ENCODE assay signal across 34 cellular contexts in the genomic region with DNA sequence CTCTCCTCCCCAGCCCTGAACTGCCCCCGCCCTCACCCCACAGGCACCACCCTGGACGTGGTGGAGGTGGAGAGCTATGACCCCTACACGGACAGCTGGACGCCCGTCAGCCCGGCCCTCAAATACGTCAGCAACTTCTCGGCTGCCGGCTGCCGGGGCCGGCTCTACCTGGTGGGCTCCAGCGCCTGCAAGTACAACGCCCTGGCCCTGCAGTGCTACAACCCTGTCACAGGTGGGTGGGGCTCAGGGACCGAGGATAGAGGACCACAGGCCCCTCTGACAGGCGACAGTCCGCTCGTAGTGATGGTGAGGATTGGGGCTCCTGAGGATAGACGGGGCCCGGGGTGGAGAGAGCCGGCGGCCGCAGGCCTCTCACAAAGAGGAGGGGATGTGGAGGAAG. TPM values are rescaled to one million over a fixed set of nuclear protein-coding genes. Genes with fewer than 3 reads are reported as not detected.
"Had no signal": no experiment of that assay in that cellular context is flagged by ENCODE, and none has a peak within 500 bp of the region (broad histone marks: within the 10 kb centered on the region; RNA-seq: fewer than 3 reads in every experiment).

No MANE protein-coding gene starts in this region.

- H3K36me3 ChIP-seq: breast epithelium, cardiac muscle cell, colonic mucosa, esophagus squamous epithelium, WERI-Rb-1 had no signal

- DNase-seq: activated B cell treated with CpG ODN at 0.5 μM for 24 hours; activated CD4-positive, alpha-beta memory T cell treated with anti-CD3 and anti-CD28 coated beads for 36 hours; activated CD4-positive, alpha-beta T cell treated with anti-CD3 and anti-CD28 coated beads for 36 hours; activated CD4-positive, alpha-beta T cell treated with anti-CD3 and anti-CD28 coated beads, Interleukin-2, amount 10 ng/mL, durations not matched to agents 24 days and 14 days; activated CD4-positive, CD25-positive, alpha-beta regulatory T cell treated with anti-CD3 and anti-CD28 coated beads, Interleukin-2, amount 50 U/mL, for 72 hours; activated CD8-positive, alpha-beta memory T cell treated with anti-CD3 and anti-CD28 coated beads, Interleukin-2, amount 10 ng/mL, durations not matched to agents 7 days and 5 days; activated CD8-positive, alpha-beta memory T cell treated with anti-CD3 and anti-CD28 coated beads, Interleukin-2, amount 50 U/mL, for 4 hours; activated CD8-positive, alpha-beta T cell treated with anti-CD3 and anti-CD28 coated beads, Interleukin-2, amount 10 ng/mL, durations not matched to agents 7 days and 5 days; activated effector memory CD4-positive, alpha-beta T cell treated with anti-CD3 and anti-CD28 coated beads, Interleukin-2, amount 50 U/mL, for 16 hours; activated naive CD4-positive, alpha-beta T cell; activated naive CD4-positive, alpha-beta T cell treated with anti-CD3 and anti-CD28 coated beads, Interleukin-2, amount 10 ng/mL, durations not matched to agents 7 days and 5 days; activated naive CD8-positive, alpha-beta T cell treated with anti-CD3 and anti-CD28 coated beads, Interleukin-2, amount 10 ng/mL, durations not matched to agents 7 days and 5 days; activated T-cell treated with anti-CD3 and anti-CD28 coated beads, Interleukin-2, amount 50 U/mL, for 1 hour; activated T-cell treated with anti-CD3 and anti-CD28 coated beads, Interleukin-2, amount 50 U/mL, for 48 hours; central memory CD4-positive, alpha-beta T cell; cerebellar nuclear complex; colonic mucosa; effector CD8-positive, alpha-beta T cell; esophagus squamous epithelium; foreskin melanocyte; T-helper 1 cell; T-helper 17 cell; T1000 had no signal

- ATAC-seq: activated CD4-positive, alpha-beta T cell treated with anti-CD3 and anti-CD28 coated beads for 36 hours; activated CD8-positive, alpha-beta memory T cell treated with anti-CD3 and anti-CD28 coated beads, Interleukin-2, amount 10 ng/mL, durations not matched to agents 7 days and 5 days; activated CD8-positive, alpha-beta T cell treated with anti-CD3 and anti-CD28 coated beads, Interleukin-2, amount 10 ng/mL, durations not matched to agents 7 days and 5 days; activated naive CD4-positive, alpha-beta T cell treated with anti-CD3 and anti-CD28 coated beads, Interleukin-2, amount 50 U/mL, for 72 hours; T-helper 17 cell had no signal

- H3K4me1 ChIP-seq: breast epithelium had no signal

- H3K9me3 ChIP-seq: ascending aorta, breast epithelium, colonic mucosa, esophagus squamous epithelium had no signal

- H3K27me3 ChIP-seq: ascending aorta, breast epithelium, cardiac muscle cell, colonic mucosa, esophagus squamous epithelium had no signal

- H3K4me3 ChIP-seq: ascending aorta, breast epithelium, cardiac muscle cell, colonic mucosa, esophagus squamous epithelium had no signal

- H3K27ac ChIP-seq: ascending aorta, breast epithelium, cardiac muscle cell, colonic mucosa, epithelial cell of prostate, esophagus squamous epithelium, WERI-Rb-1 had no signal

RNA-seq across cellular contexts. Expression of gene KLHL30, which starts 9.3 kb away (rescaled TPM):
- total RNA-seq: activated B cell treated with CpG ODN at 0.5 μM for 24 hours; activated CD4-positive, alpha-beta memory T cell treated with anti-CD3 and anti-CD28 coated beads for 36 hours; activated CD4-positive, alpha-beta T cell treated with anti-CD3 and anti-CD28 coated beads for 36 hours; activated CD4-positive, alpha-beta T cell treated with anti-CD3 and anti-CD28 coated beads, Interleukin-2, amount 10 ng/mL, durations not matched to agents 24 days and 14 days; activated CD8-positive, alpha-beta memory T cell treated with anti-CD3 and anti-CD28 coated beads for 36 hours; activated CD8-positive, alpha-beta memory T cell treated with anti-CD3 and anti-CD28 coated beads, Interleukin-2, amount 10 ng/mL, durations not matched to agents 7 days and 5 days; activated CD8-positive, alpha-beta T cell treated with anti-CD3 and anti-CD28 coated beads, Interleukin-2, amount 10 ng/mL, durations not matched to agents 7 days and 5 days; activated naive CD4-positive, alpha-beta T cell treated with anti-CD3 and anti-CD28 coated beads, Interleukin-2, amount 50 U/mL, for 72 hours; activated naive CD8-positive, alpha-beta T cell treated with anti-CD3 and anti-CD28 coated beads, Interleukin-2, amount 10 ng/mL, durations not matched to agents 7 days and 5 days; activated T-helper 1 cell treated with anti-CD3 and anti-CD28 coated beads, Interleukin-12 subunit alpha, Interleukin-12 subunit beta, Interleukin-2, Interleukin-4 antibody, amounts not matched to agents 30 ng/mL and 10 ng/mL and 1 ng/mL, durations not matched to agents 14 hours and 24 hours and 36 hours; activated T-helper 2 cell treated with anti-CD3 and anti-CD28 coated beads, Interferon-gamma antibody, Interleukin-2, Interleukin-4, amounts not matched to agents 10 μg/mL and 5 μg/mL and 100 μg/mL, durations not matched to agents 14 hours and 24 hours and 36 hours; dermis microvascular lymphatic vessel endothelial cell; endothelial cell of umbilical vein; T-helper 17 cell had no signal
- polyA plus RNA-seq: endothelial cell of umbilical vein had no signal

RNA-seq across cellular contexts. Expression of gene ERFE, which starts 11.0 kb away (rescaled TPM):
- total RNA-seq: activated B cell treated with CpG ODN at 0.5 μM for 24 hours; activated CD4-positive, alpha-beta memory T cell treated with anti-CD3 and anti-CD28 coated beads for 36 hours; activated CD8-positive, alpha-beta memory T cell treated with anti-CD3 and anti-CD28 coated beads, Interleukin-2, amount 10 ng/mL, durations not matched to agents 7 days and 5 days; activated T-helper 1 cell treated with anti-CD3 and anti-CD28 coated beads, Interleukin-12 subunit alpha, Interleukin-12 subunit beta, Interleukin-2, Interleukin-4 antibody, amounts not matched to agents 30 ng/mL and 10 ng/mL and 1 ng/mL, durations not matched to agents 14 hours and 24 hours and 36 hours; T-helper 17 cell had no signal

RNA-seq across cellular contexts. Expression of gene ESPNL, which starts 47.7 kb away (rescaled TPM):
- total RNA-seq: ascending aorta, dermis microvascular lymphatic vessel endothelial cell, endothelial cell of umbilical vein had no signal
- polyA plus RNA-seq: endothelial cell of umbilical vein had no signal
